ENCODE assay signal across 16 cellular contexts in the genomic region with DNA sequence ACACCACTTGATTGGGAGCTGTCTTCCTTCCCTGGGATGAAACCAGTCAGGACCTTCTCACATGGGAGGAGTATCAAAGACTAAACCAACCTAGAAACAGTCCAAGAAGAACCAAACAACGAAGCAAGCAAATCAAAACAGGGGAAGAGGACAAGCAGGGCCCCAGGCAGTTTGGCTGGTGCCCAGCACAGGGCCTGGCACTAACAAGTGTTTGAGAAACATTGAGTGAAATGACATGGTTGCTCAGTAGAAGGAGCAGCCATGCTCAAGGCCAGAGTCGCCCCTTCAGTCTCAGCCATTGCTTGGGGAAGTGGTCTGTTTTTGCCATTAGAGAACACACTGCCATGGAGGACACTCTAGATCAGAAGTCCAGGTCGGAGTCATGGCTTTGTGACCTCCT.
DNase-seq lines count a peak whose midpoint lies in the region; ATAC-seq and TF ChIP-seq lines count a peak whose summit lies in the region.
"Had no signal": no experiment of that assay in that cellular context is flagged by ENCODE, and none has a peak within 500 bp of the region (broad histone marks: within the 10 kb centered on the region; RNA-seq: fewer than 3 reads in every experiment).

No MANE protein-coding gene starts in this region.

- H3K9ac ChIP-seq in muscle layer of colon (ENCODE audit: low read length), result no peak overlapping the region

- intact Hi-C loops in mucosa of descending colon (cut with DNase I, micrococcal nuclease), result no loop called here

- DNase-seq in activated effector memory CD4-positive, alpha-beta T cell treated with anti-CD3 and anti-CD28 coated beads, Interleukin-2, amount 50 U/mL, for 16 hours, result peak; percentile 22
- DNase-seq in activated effector memory CD4-positive, alpha-beta T cell treated with Interleukin-2 at 50 U/mL for 16 hours, result no peak
- peak; percentile 6 for DNase-seq in LNCaP clone FGC (ENCODE audit: low read depth)
- DNase-seq in type B pancreatic cell (ENCODE audit: extremely low spot score, unreplicated experiment), result no peak
- no peak for DNase-seq in mucosa of descending colon
- no peak for DNase-seq in effector memory CD4-positive, alpha-beta T cell
- DNase-seq: Caco-2; CD8-positive, alpha-beta memory T cell; DND-41; GDM1; GOT3; HFFc6 had no signal

- H3K4me1 ChIP-seq in muscle layer of colon (ENCODE audit: insufficient read depth, low read length) (peaks cover 78% of the 10 kb centered on the region), mucosa of descending colon (ENCODE audit: low read depth) (peaks cover 3% of the 10 kb centered on the region)
- no peaks in the 10 kb centered on the region for H3K4me1 ChIP-seq in effector memory CD4-positive, alpha-beta T cell (ENCODE audit: control insufficient read depth, insufficient read depth, low read length, poor library complexity, severe bottlenecking)
- H3K4me1 ChIP-seq: Caco-2, HAP-1 had no signal

- peak overlapping the region; percentile 21 for H3K27ac Mint-ChIP-seq in type B pancreatic cell
- H3K27ac Mint-ChIP-seq: CD8-positive, alpha-beta memory T cell; HFFc6 had no signal

- peaks cover 3% of the 10 kb centered on the region for H3K9me3 Mint-ChIP-seq in type B pancreatic cell
- H3K9me3 Mint-ChIP-seq: CD8-positive, alpha-beta memory T cell; HFFc6 had no signal

- peaks cover 19% of the 10 kb centered on the region for H3K27me3 Mint-ChIP-seq in type B pancreatic cell

- H3K36me3 ChIP-seq in muscle layer of colon (ENCODE audit: insufficient read depth, low read length) (no peaks in the 10 kb centered on the region), mucosa of descending colon (ENCODE audit: low read depth) (no peaks in the 10 kb centered on the region)
- no peaks in the 10 kb centered on the region for H3K36me3 ChIP-seq in effector memory CD4-positive, alpha-beta T cell (ENCODE audit: control insufficient read depth, insufficient read depth, low read length)
- H3K36me3 ChIP-seq: HAP-1 had no signal

- no peaks in the 10 kb centered on the region for H3K4me1 Mint-ChIP-seq in type B pancreatic cell (ENCODE audit: unreplicated experiment)

- H3K27me3 ChIP-seq in muscle layer of colon (ENCODE audit: control insufficient read depth in 1 of 2, insufficient read depth in 2 of 2, low read length in 2 of 2), result no peaks in the 10 kb centered on the region
- no peaks in the 10 kb centered on the region for H3K27me3 ChIP-seq in effector memory CD4-positive, alpha-beta T cell (replicated peaks; ENCODE audit: control insufficient read depth, insufficient read depth, low read length, poor library complexity, severe bottlenecking)

- TF ChIP-seq CTCF in LNCaP clone FGC (IDR thresholded peaks at IDR 0.05; ENCODE audit: control insufficient read depth, extremely low read depth, insufficient read depth), result no peak
- TF ChIP-seq CTCF in type B pancreatic cell (conservative IDR thresholded peaks at IDR 0.05), result no peak
- no peak for TF ChIP-seq CTCF in mucosa of descending colon (IDR thresholded peaks at IDR 0.05)

- H3K4me3 Mint-ChIP-seq in type B pancreatic cell, result no peak overlapping the region
- H3K4me3 Mint-ChIP-seq: CD8-positive, alpha-beta memory T cell; HFFc6 had no signal

- peak overlapping the region; percentile 24 for H3K27ac ChIP-seq in muscle layer of colon (ENCODE audit: low read depth, low read length)
- no peak overlapping the region for H3K27ac ChIP-seq in effector memory CD4-positive, alpha-beta T cell (ENCODE audit: insufficient read depth, low read length, poor library complexity, severe bottlenecking)
- H3K27ac ChIP-seq: 22Rv1 had no signal

- ATAC-seq in mucosa of descending colon, result no peak
- ATAC-seq: HepG2 had no signal

- H3K4me3 ChIP-seq in LNCaP clone FGC (ENCODE audit: low read depth, low read length), result no peak overlapping the region
- no peak overlapping the region for H3K4me3 ChIP-seq in muscle layer of colon (ENCODE audit: low read depth in 1 of 2, low read length in 2 of 2)
- H3K4me3 ChIP-seq in mucosa of descending colon, result no peak overlapping the region
- no peak overlapping the region for H3K4me3 ChIP-seq in effector memory CD4-positive, alpha-beta T cell (ENCODE audit: insufficient read depth, low read depth, low read length, poor library complexity, severe bottlenecking)
- H3K4me3 ChIP-seq: HAP-1 had no signal

- H3K9me3 ChIP-seq in muscle layer of colon (ENCODE audit: low read length), result no peaks in the 10 kb centered on the region
- H3K9me3 ChIP-seq in mucosa of descending colon, result no peaks in the 10 kb centered on the region
- no peaks in the 10 kb centered on the region for H3K9me3 ChIP-seq in effector memory CD4-positive, alpha-beta T cell (ENCODE audit: control insufficient read depth, low read length)
- H3K9me3 ChIP-seq: Caco-2, HAP-1 had no signal

- peaks cover 5% of the 10 kb centered on the region for H3K36me3 Mint-ChIP-seq in type B pancreatic cell
- H3K36me3 Mint-ChIP-seq: CD8-positive, alpha-beta memory T cell had no signal

Comparison
In these comparisons a context has a peak if more than half of its experiments do, and no peak if none do; other contexts are left out.
1. DNase-seq: peak in activated effector memory CD4-positive, alpha-beta T cell treated with anti-CD3 and anti-CD28 coated beads, Interleukin-2, amount 50 U/mL, for 16 hours (single experiment) and LNCaP clone FGC (single experiment); none in activated effector memory CD4-positive, alpha-beta T cell treated with Interleukin-2 at 50 U/mL for 16 hours (single experiment), type B pancreatic cell (single experiment), mucosa of descending colon (0 of 3) and effector memory CD4-positive, alpha-beta T cell (0 of 3).